In genomic region chr5:122220498-122220897, GRCh38 we compare ENCODE assay signal across 17 cellular contexts.
DNase-seq lines count a peak whose midpoint lies in the region; ATAC-seq lines count a peak whose summit lies in the region.
"Had no signal": no experiment of that assay in that cellular context is flagged by ENCODE, and none has a peak within 500 bp of the region (broad histone marks: within the 10 kb centered on the region; RNA-seq: fewer than 3 reads in every experiment).

No MANE protein-coding gene starts in this region.

- H3K4me3 Mint-ChIP-seq in stimulated activated naive B cell treated with anti-CD40 and anti-IgM and Interleukin-4, amounts not matched to agents 10 μg/mL and 1 μg/mL and 100 μg/mL, for 72 hours, result no peak overlapping the region
- H3K4me3 Mint-ChIP-seq in activated naive CD8-positive, alpha-beta T cell treated with anti-CD3 and anti-CD28 coated beads, Interleukin-2, amount 50 U/mL, for 24 hours, result no peak overlapping the region
- H3K4me3 Mint-ChIP-seq: B cell; CD8-positive, alpha-beta T cell had no signal

- no peaks in the 10 kb centered on the region for H3K27me3 Mint-ChIP-seq in stimulated activated naive B cell treated with anti-CD40 and anti-IgM and Interleukin-4, amounts not matched to agents 10 μg/mL and 1 μg/mL and 100 μg/mL, for 72 hours
- no peaks in the 10 kb centered on the region for H3K27me3 Mint-ChIP-seq in activated naive CD8-positive, alpha-beta T cell treated with anti-CD3 and anti-CD28 coated beads, Interleukin-2, amount 50 U/mL, for 24 hours

- peaks cover 5% of the 10 kb centered on the region in 2 donors for H3K9me3 Mint-ChIP-seq in stimulated activated naive B cell treated with anti-CD40 and anti-IgM and Interleukin-4, amounts not matched to agents 10 μg/mL and 1 μg/mL and 100 μg/mL, for 72 hours
- no peaks in the 10 kb centered on the region for H3K9me3 Mint-ChIP-seq in activated naive CD8-positive, alpha-beta T cell treated with anti-CD3 and anti-CD28 coated beads, Interleukin-2, amount 50 U/mL, for 24 hours
- H3K9me3 Mint-ChIP-seq: CD8-positive, alpha-beta T cell had no signal

- no peaks in the 10 kb centered on the region for H3K4me1 Mint-ChIP-seq in stimulated activated naive B cell treated with anti-CD40 and anti-IgM and Interleukin-4, amounts not matched to agents 10 μg/mL and 1 μg/mL and 100 μg/mL, for 72 hours
- H3K4me1 Mint-ChIP-seq in activated naive CD8-positive, alpha-beta T cell treated with anti-CD3 and anti-CD28 coated beads, Interleukin-2, amount 50 U/mL, for 24 hours, result no peaks in the 10 kb centered on the region
- H3K4me1 Mint-ChIP-seq: B cell had no signal

- H3K27ac Mint-ChIP-seq in stimulated activated naive B cell treated with anti-CD40 and anti-IgM and Interleukin-4, amounts not matched to agents 10 μg/mL and 1 μg/mL and 100 μg/mL, for 72 hours, result no peak overlapping the region
- no peak overlapping the region for H3K27ac Mint-ChIP-seq in activated naive CD8-positive, alpha-beta T cell treated with anti-CD3 and anti-CD28 coated beads, Interleukin-2, amount 50 U/mL, for 24 hours
- H3K27ac Mint-ChIP-seq: B cell; CD8-positive, alpha-beta T cell had no signal

- DNase-seq in CD1c-positive myeloid dendritic cell (ENCODE audit: extremely low spot score) (peak; percentile 85), MV-4-11 (lab: John Stamatoyannopoulos, UW) (peak; percentile 85), globus pallidus (ENCODE audit: low spot score) (peak; percentile 42), medulla oblongata (ENCODE audit: extremely low spot score) (peak; percentile 76)
- DNase-seq in stimulated activated CD4-positive, alpha-beta T cell treated with anti-CD3 and anti-CD28 coated beads, Interleukin-4, amount 100 ng/mL, for 4 hours, result no peak
- DNase-seq in stimulated activated naive B cell treated with anti-CD40 and anti-IgM and Interleukin-4, amounts not matched to agents 10 μg/mL and 1 μg/mL and 100 μg/mL, for 72 hours, result no peak
- no peak for DNase-seq in activated naive CD8-positive, alpha-beta T cell treated with anti-CD3 and anti-CD28 coated beads, Interleukin-2, amount 50 U/mL, for 24 hours
- DNase-seq: CD8-positive, alpha-beta T cell; DND-41; GDM1; NCI-H1105 treated with DMSO at 0.1 percent for 48 hours; NCI-H187; NCI-H446; SK-N-SH had no signal

- no peak for ATAC-seq in stimulated activated naive B cell treated with anti-CD40 and anti-IgM and Interleukin-4, amounts not matched to agents 10 μg/mL and 1 μg/mL and 100 μg/mL, for 72 hours (replicated peaks)
- ATAC-seq in GM21447 (IDR thresholded peaks at IDR 0.05; ENCODE audit: unreplicated experiment), result no peak
- ATAC-seq in activated naive CD8-positive, alpha-beta T cell treated with anti-CD3 and anti-CD28 coated beads, Interleukin-2, amount 50 U/mL, for 24 hours, result no peak
- ATAC-seq: CD8-positive, alpha-beta T cell; K562 had no signal

- H3K36me3 Mint-ChIP-seq in stimulated activated naive B cell treated with anti-CD40 and anti-IgM and Interleukin-4, amounts not matched to agents 10 μg/mL and 1 μg/mL and 100 μg/mL, for 72 hours, result no peaks in the 10 kb centered on the region
- no peaks in the 10 kb centered on the region for H3K36me3 Mint-ChIP-seq in activated naive CD8-positive, alpha-beta T cell treated with anti-CD3 and anti-CD28 coated beads, Interleukin-2, amount 50 U/mL, for 24 hours (ENCODE audit: low read depth)
- H3K36me3 Mint-ChIP-seq: CD8-positive, alpha-beta T cell had no signal

Comparison
In these comparisons a context has a peak if more than half of its experiments do, and no peak if none do; other contexts are left out.
1. DNase-seq: peak in CD1c-positive myeloid dendritic cell (single experiment), MV-4-11 (single experiment), globus pallidus (single experiment) and medulla oblongata (single experiment); none in stimulated activated CD4-positive, alpha-beta T cell treated with anti-CD3 and anti-CD28 coated beads, Interleukin-4, amount 100 ng/mL, for 4 hours (0 of 2), stimulated activated naive B cell treated with anti-CD40 and anti-IgM and Interleukin-4, amounts not matched to agents 10 μg/mL and 1 μg/mL and 100 μg/mL, for 72 hours (single experiment) and activated naive CD8-positive, alpha-beta T cell treated with anti-CD3 and anti-CD28 coated beads, Interleukin-2, amount 50 U/mL, for 24 hours (single experiment).